Comparison of ENCODE assay signal across 23 cellular contexts in genomic region chr12:109082751-109083150, GRCh38. TPM values are rescaled to one million over a fixed set of nuclear protein-coding genes. Genes with fewer than 3 reads are reported as not detected.
DNase-seq lines count a peak whose midpoint lies in the region; ATAC-seq, FAIRE-seq and TF ChIP-seq lines count a peak whose summit lies in the region.
"Had no signal": no experiment of that assay in that cellular context is flagged by ENCODE, and none has a peak within 500 bp of the region (broad histone marks: within the 10 kb centered on the region; RNA-seq: fewer than 3 reads in every experiment).

No MANE protein-coding gene starts in this region.

- no TSS peak for BruUV-seq in PC-9 (replicated peaks; lab: Mats Ljungman, UMichigan)

- H3F3A ChIP-seq in PC-9 (ENCODE audit: insufficient read depth, low read depth): peaks cover 4% of the 10 kb centered on the region; the same call in 1 of the 2 replicates

- no peak overlapping the region for H3K4me2 ChIP-seq in PC-9
- H3K4me2 ChIP-seq: BLaER1 had no signal

- DNase-seq in islet precursor cell: peak; percentile 45
- DNase-seq in posterior cingulate gyrus: peak in 6 of 10 donors; percentile 33 to 90 (median 48)
- peak; percentile 49 for DNase-seq in type B pancreatic cell (ENCODE audit: extremely low spot score, unreplicated experiment)
- no peak for DNase-seq in PC-9
- no peak for DNase-seq in small intestine
- DNase-seq: Caco-2; CD4-positive, CD25-positive, alpha-beta regulatory T cell; CD8-positive, alpha-beta T cell; DMS153; DND-41; GM23248; H7; HCEC 1CT had no signal

- intact Hi-C loops in posterior cingulate gyrus (cut with DNase I) (no loop called here), PC-9 (cut with micrococcal nuclease; ENCODE audit: unreplicated experiment) (no loop called here)

- FAIRE-seq in small intestine (lab: Jason Lieb, UNC): no peak
- FAIRE-seq: A204.1, G401.6, GM12892, H1 had no signal

- H3K4me1 Mint-ChIP-seq in type B pancreatic cell (ENCODE audit: unreplicated experiment): no peaks in the 10 kb centered on the region
- H3K4me1 Mint-ChIP-seq: B cell had no signal

- H3K9me3 ChIP-seq in PC-9 (ENCODE audit: insufficient read depth, low read depth) (no peaks in the 10 kb centered on the region), small intestine (ENCODE audit: control insufficient read depth, low read depth) (no peaks in the 10 kb centered on the region)
- H3K9me3 ChIP-seq: Caco-2 had no signal

- no peak overlapping the region for H2AFZ ChIP-seq in PC-9
- H2AFZ ChIP-seq: GM23248 had no signal

- H3K27me3 Mint-ChIP-seq in type B pancreatic cell: no peaks in the 10 kb centered on the region
- H3K27me3 Mint-ChIP-seq: B cell; CD4-positive, CD25-positive, alpha-beta regulatory T cell had no signal

- ATAC-seq in GM19324 (IDR thresholded peaks at IDR 0.05; ENCODE audit: low FRiP score, unreplicated experiment): no peak
- ATAC-seq: CD8-positive, alpha-beta T cell had no signal

- peaks cover 14% of the 10 kb centered on the region for H3K36me3 Mint-ChIP-seq in type B pancreatic cell

- H3K27ac Mint-ChIP-seq in type B pancreatic cell: no peak overlapping the region
- H3K27ac Mint-ChIP-seq: B cell; CD8-positive, alpha-beta T cell had no signal

- H3K36me3 ChIP-seq in PC-9 (ENCODE audit: low read depth) (0 out of 2 replicates have a peak, but pooled peaks cover 4% of the 10 kb centered on the region), small intestine (ENCODE audit: control insufficient read depth in 2 of 2, insufficient read depth in 2 of 2, low read length in 2 of 2) (peaks cover 7 to 20% of the 10 kb centered on the region in 2 donors)

- no peaks in the 10 kb centered on the region for H4K20me1 ChIP-seq in PC-9 (ENCODE audit: insufficient read depth)
- H4K20me1 ChIP-seq: BLaER1 had no signal

- H3K4me3 Mint-ChIP-seq in type B pancreatic cell: no peak overlapping the region
- H3K4me3 Mint-ChIP-seq: B cell; CD4-positive, CD25-positive, alpha-beta regulatory T cell; CD8-positive, alpha-beta T cell had no signal

- no peaks in the 10 kb centered on the region for H3K9me2 ChIP-seq in PC-9 (ENCODE audit: insufficient read depth)

- no peaks in the 10 kb centered on the region for H3K4me1 ChIP-seq in PC-9 (replicated peaks; ENCODE audit: insufficient read depth)
- H3K4me1 ChIP-seq in small intestine (ENCODE audit: control insufficient read depth in 2 of 2, insufficient read depth in 1 of 2, low read depth in 1 of 2, low read length in 1 of 2): peaks cover 0 to 3% of the 10 kb centered on the region in 2 donors

- no peaks in the 10 kb centered on the region for H3K79me2 ChIP-seq in PC-9 (ENCODE audit: low read depth)

- 94 to 98% (median 95%) methylated on average over 14 of the region's 14 CpGs for WGBS in small intestine, 3 donors

- POLR2A ChIA-PET in PC-9 (lab: Charles Lee; ENCODE audit: unreplicated experiment): no interaction called here

- H3K27me3 ChIP-seq in PC-9 (ENCODE audit: insufficient read depth, low read depth): no peaks in the 10 kb centered on the region
- no peaks in the 10 kb centered on the region for H3K27me3 ChIP-seq in small intestine (ENCODE audit: control insufficient read depth in 2 of 2, insufficient read depth in 2 of 2, low read length in 2 of 2)
- H3K27me3 ChIP-seq: BLaER1 had no signal

- no peaks in the 10 kb centered on the region for H3K9me3 Mint-ChIP-seq in type B pancreatic cell

- CTCF ChIA-PET in PC-9 (lab: Charles Lee): no interaction called here

- no peak for TF ChIP-seq CTCF in type B pancreatic cell (conservative IDR thresholded peaks at IDR 0.05)
- no peak for TF ChIP-seq CTCF in PC-9 (conservative IDR thresholded peaks at IDR 0.05)

- peak overlapping the region; percentile 50 for H3K27ac ChIP-seq in angular gyrus (ENCODE audit: low read depth, low read length)
- H3K27ac ChIP-seq in PC-9: no peak overlapping the region
- H3K27ac ChIP-seq in small intestine (ENCODE audit: low read depth in 1 of 2, low read length in 1 of 2): no peak overlapping the region
- H3K27ac ChIP-seq: 22Rv1, BLaER1, C4-2B, GM23248 had no signal

- H3K4me3 ChIP-seq in PC-9: no peak overlapping the region
- no peak overlapping the region for H3K4me3 ChIP-seq in small intestine (ENCODE audit: low read depth in 1 of 2, low read length in 2 of 2)
- H3K4me3 ChIP-seq: BLaER1, GM23248 had no signal

RNA-seq across cellular contexts. Expression of gene ALKBH2, which starts 10.5 kb away (rescaled TPM):
- total RNA-seq in type B pancreatic cell (ENCODE audit: low replicate concordance) (19.6 and 31.4 TPM in 2 replicates), PC-9 (2021) (14.9 and 15.2 TPM in 2 replicates)
- polyA plus RNA-seq in small intestine: 10 to 100 TPM in 1 of 3 donors, 1 to 10 TPM in 2; 4.2 to 17.8 (median 4.9) TPM

RNA-seq across cellular contexts. Expression of gene UNG, which starts 14.6 kb away (rescaled TPM):
- total RNA-seq in type B pancreatic cell (ENCODE audit: low replicate concordance) (49.8 and 63.0 TPM in 2 replicates), PC-9 (2021) (52.5 and 54.9 TPM in 2 replicates)
- 10 to 100 TPM; 11.9 to 38.7 (median 14.8) TPM for polyA plus RNA-seq in small intestine

RNA-seq across cellular contexts. Expression of gene USP30, which starts 30.4 kb away (rescaled TPM):
- total RNA-seq in type B pancreatic cell (ENCODE audit: low replicate concordance) (14.5 and 18.9 TPM in 2 replicates), PC-9 (2021) (12.0 and 12.5 TPM in 2 replicates)
- polyA plus RNA-seq in small intestine: 1 to 10 TPM; 4.9 to 9.7 (median 7.8) TPM

RNA-seq across cellular contexts. Expression of gene ACACB, which starts 33.6 kb away (rescaled TPM):
- 14.6 and 22.7 TPM in 2 replicates for total RNA-seq in type B pancreatic cell (ENCODE audit: low replicate concordance)
- total RNA-seq in PC-9 (2021): 13.8 and 15.1 TPM in 2 replicates
- polyA plus RNA-seq in small intestine: 10 to 100 TPM in 2 of 3 donors, 1 to 10 TPM in 1; 7.0 to 40.5 (median 12.3) TPM

Comparison
In these comparisons a context has a peak if more than half of its experiments do, and no peak if none do; other contexts are left out.
1. DNase-seq: peak in islet precursor cell (single experiment), posterior cingulate gyrus (6 of 10) and type B pancreatic cell (single experiment); none in PC-9 (0 of 2) and small intestine (single experiment).